ENCODE assay signal across 20 cellular contexts in genomic region chr3:157351981-157352380, GRCh38.
A peak's percentile ranks its signal among the peaks of the same experiment; 100 is the strongest.
DNase-seq lines count a peak whose midpoint lies in the region; ATAC-seq and TF ChIP-seq lines count a peak whose summit lies in the region.
"Had no signal": no experiment of that assay in that cellular context is flagged by ENCODE, and none has a peak within 500 bp of the region (broad histone marks: within the 10 kb centered on the region; RNA-seq: fewer than 3 reads in every experiment).

No MANE protein-coding gene starts in this region.

- H3K27ac ChIP-seq in foreskin keratinocyte (no peak overlapping the region), GM23338 (ENCODE audit: low read depth) (no peak overlapping the region)
- H3K27ac ChIP-seq: heart left ventricle, KMS-11, SK-N-MC had no signal

- H2AFZ ChIP-seq in GM23338, result no peak overlapping the region

- no peaks in the 10 kb centered on the region for H3F3A ChIP-seq in GM23338 (replicated peaks; ENCODE audit: low read depth)

- no peaks in the 10 kb centered on the region for H3K4me1 ChIP-seq in foreskin keratinocyte
- no peaks in the 10 kb centered on the region for H3K4me1 ChIP-seq in GM23338 (ENCODE audit: insufficient read depth)
- H3K4me1 ChIP-seq: heart left ventricle had no signal

- peak; percentile 36 for TF ChIP-seq CTCF in AG10803 (conservative IDR thresholded peaks at IDR 0.05; ENCODE audit: low read length)
- peak; percentile 15 for TF ChIP-seq CTCF in HFF-Myc (IDR thresholded peaks at IDR 0.05; ENCODE audit: low read depth, low read length, missing control alignments)
- peak; percentile 53 for TF ChIP-seq CTCF in foreskin keratinocyte (conservative IDR thresholded peaks at IDR 0.05)
- TF ChIP-seq CTCF in GM23338 (conservative IDR thresholded peaks at IDR 0.05; ENCODE audit: low read depth in 2 of 2), result peak in 1 of 2 experiments; percentile 57; a peak in 3 of 4 replicates

- no peaks in the 10 kb centered on the region; the same call in 1 of the 2 replicates for H3K9me2 ChIP-seq in GM23338 (ENCODE audit: insufficient read depth)

- H3K36me3 ChIP-seq in GM23338 (ENCODE audit: insufficient read depth), result no peaks in the 10 kb centered on the region
- H3K36me3 ChIP-seq: heart left ventricle had no signal

- H3K27me3 ChIP-seq in foreskin keratinocyte (no peaks in the 10 kb centered on the region), GM23338 (ENCODE audit: insufficient read depth) (no peaks in the 10 kb centered on the region)
- H3K27me3 ChIP-seq: heart left ventricle had no signal

- H3K79me2 ChIP-seq in GM23338 (replicated peaks; ENCODE audit: insufficient read depth), result no peaks in the 10 kb centered on the region

- H3K4me2 ChIP-seq in GM23338, result no peak overlapping the region
- H3K4me2 ChIP-seq: KMS-11 had no signal

- H3K4me1 Mint-ChIP-seq in GM23338, result peaks cover 5% of the 10 kb centered on the region; the same call in 1 of the 3 replicates
- H3K4me1 Mint-ChIP-seq: B cell had no signal

- ATAC-seq in SK-N-SH treated with all-trans-retinoic acid at 6 μM for 48 hours (peak; percentile 30; the same call in 1 of the 3 replicates), foreskin keratinocyte (peak; percentile 42), GM21423 (IDR thresholded peaks at IDR 0.05; ENCODE audit: unreplicated experiment) (no peak), HG03378 (IDR thresholded peaks at IDR 0.05; ENCODE audit: unreplicated experiment) (no peak), GM23338 (no peak)
- ATAC-seq: heart left ventricle had no signal

- H3K27me3 Mint-ChIP-seq in GM23338 (ENCODE audit: insufficient read depth, low read depth, poor library complexity), result no peaks in the 10 kb centered on the region

- H4K20me1 ChIP-seq in GM23338 (replicated peaks; ENCODE audit: insufficient read depth), result no peaks in the 10 kb centered on the region

- H3K4me3 ChIP-seq in AG10803 (ENCODE audit: low read length), result no peak overlapping the region
- no peak overlapping the region for H3K4me3 ChIP-seq in HFF-Myc (replicated peaks; ENCODE audit: low read depth, low read length)
- H3K4me3 ChIP-seq in GM23338, result no peak overlapping the region
- H3K4me3 ChIP-seq: heart left ventricle, SK-N-MC had no signal

- H3K4me3 Mint-ChIP-seq in GM23338, result no peak overlapping the region
- H3K4me3 Mint-ChIP-seq: B cell, brain had no signal

- DNase-seq in AG10803 (ENCODE audit: low read depth) (no peak), HFF-Myc (ENCODE audit: extremely low read depth, low read depth) (no peak), foreskin keratinocyte (no peak), DMS 273 treated with DMSO at 0.1 percent for 48 hours (lab: John Stamatoyannopoulos, UW) (no peak), GM23338 (ENCODE audit: low spot score) (no peak)
- DNase-seq: activated CD8-positive, alpha-beta memory T cell treated with anti-CD3 and anti-CD28 coated beads for 24 hours; activated naive CD4-positive, alpha-beta T cell; effector memory CD4-positive, alpha-beta T cell; heart left ventricle; NCI-H2081; NCI-H774; retina; trophoblast cell had no signal

- H3K36me3 Mint-ChIP-seq in GM23338 (ENCODE audit: low read depth), result no peaks in the 10 kb centered on the region

- no peaks in the 10 kb centered on the region; the same call in 2 of the 3 replicates for H3K9me3 Mint-ChIP-seq in GM23338

- no peak overlapping the region for H3K27ac Mint-ChIP-seq in GM23338
- H3K27ac Mint-ChIP-seq: B cell, brain had no signal

TF ChIP-seq in SK-N-SH treated with all-trans-retinoic acid at 6 μM for 48 hours, 23 proteins besides CTCF, POLR2A, EP300 and RAD21 (continues in another document):
- TF ChIP-seq CSRNP3 (CRISPR knock-in tag; IDR thresholded peaks at IDR 0.05) (no peak), TSHZ2 (CRISPR knock-in tag; IDR thresholded peaks at IDR 0.05) (no peak), BACH2 (CRISPR knock-in tag; IDR thresholded peaks at IDR 0.05; ENCODE audit: borderline replicate concordance) (no peak)

TF ChIP-seq in GM23338, 12 proteins besides CTCF, POLR2A, EP300 and RAD21:
- TF ChIP-seq ZNF331 (CRISPR knock-in tag; IDR thresholded peaks at IDR 0.05; ENCODE audit: low read depth) (no peak), STAT1 (IDR thresholded peaks at IDR 0.05; ENCODE audit: unreplicated experiment) (no peak), POLR2AphosphoS5 (IDR thresholded peaks at IDR 0.05; ENCODE audit: low read depth) (no peak), EZH2phosphoT487 (IDR thresholded peaks at IDR 0.05; ENCODE audit: unreplicated experiment) (no peak), JUNB (IDR thresholded peaks at IDR 0.05; ENCODE audit: unreplicated experiment) (no peak), EZH2 (IDR thresholded peaks at IDR 0.05; ENCODE audit: low read depth, unreplicated experiment) (no peak), ZNF114 (CRISPR knock-in tag; IDR thresholded peaks at IDR 0.05) (no peak), NANOG (IDR thresholded peaks at IDR 0.05; ENCODE audit: borderline replicate concordance) (no peak)

Comparison
In these comparisons a context has a peak if more than half of its experiments do, and no peak if none do; other contexts are left out.
1. ATAC-seq: peak in SK-N-SH treated with all-trans-retinoic acid at 6 μM for 48 hours (single experiment) and foreskin keratinocyte (single experiment); none in GM21423 (single experiment), HG03378 (single experiment) and GM23338 (single experiment).